Comparison of ENCODE assay signal across 25 cellular contexts in the genomic region with DNA sequence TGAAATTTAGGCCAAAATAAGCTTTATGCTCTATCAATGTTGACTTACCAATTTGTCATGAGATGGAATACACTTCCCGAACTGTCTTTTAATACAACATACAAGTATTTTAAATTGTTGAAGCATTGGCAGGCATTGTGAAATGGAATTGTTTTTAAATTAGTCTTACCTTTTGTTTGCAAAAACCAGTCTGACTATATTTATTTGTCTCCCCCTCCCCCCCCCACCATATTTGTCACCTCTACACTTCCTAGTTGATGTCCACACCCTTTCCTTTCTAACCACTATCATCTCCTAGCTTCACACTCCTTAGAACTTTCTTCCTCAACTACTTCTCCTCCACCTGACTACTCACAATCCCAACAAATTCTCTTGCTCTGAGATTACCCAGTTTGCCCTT. TPM values are rescaled to one million over a fixed set of nuclear protein-coding genes. Genes with fewer than 3 reads are reported as not detected.
DNase-seq lines count a peak whose midpoint lies in the region; ATAC-seq, FAIRE-seq and TF ChIP-seq lines count a peak whose summit lies in the region.
"Had no signal": no experiment of that assay in that cellular context is flagged by ENCODE, and none has a peak within 500 bp of the region (broad histone marks: within the 10 kb centered on the region; RNA-seq: fewer than 3 reads in every experiment).

No MANE protein-coding gene starts in this region.

- TF ChIP-seq EP300 in HepG2 (IDR thresholded peaks at IDR 0.05; ENCODE audit: low read depth in 2 of 2, low read length in 2 of 2): no peak
- no peak for TF ChIP-seq EP300 in HepG2 (CRISPR knock-in tag; IDR thresholded peaks at IDR 0.05; ENCODE audit: borderline replicate concordance)

- 100% methylated on average over 1 of the region's 1 CpG for WGBS in HepG2 (ENCODE audit: low lambda C conversion rate)
- WGBS in right lobe of liver (ENCODE audit: insufficient coverage, low coverage, low lambda C conversion rate, missing lambda C conversion rate): 75% methylated on average over 1 of the region's 1 CpG
- 100% methylated on average over 1 of the region's 1 CpG; no CpG with 5 or more reads in 1 of the 2 experiments for WGBS in endodermal cell (ENCODE audit: insufficient coverage in 1 of 2, insufficient read length in 1 of 2), 2 experiments

- H3K27ac ChIP-seq in HepG2 (ENCODE audit: extremely low read length, insufficient read depth, low read length): no peak overlapping the region
- no peak overlapping the region for H3K27ac ChIP-seq in right lobe of liver
- H3K27ac ChIP-seq in RWPE2 (ENCODE audit: poor library complexity, severe bottlenecking): peak overlapping the region; percentile 94
- H3K27ac ChIP-seq in endodermal cell (ENCODE audit: low read depth, low read length): no peak overlapping the region
- H3K27ac ChIP-seq: hepatocyte, prostate gland, thyroid gland had no signal

- H3K4me1 ChIP-seq in HepG2 (ENCODE audit: insufficient read depth, low read length) (no peaks in the 10 kb centered on the region), right lobe of liver (peaks cover 0 to 13% (median 0%) of the 10 kb centered on the region in 4 donors), RWPE2 (ENCODE audit: insufficient read depth, poor library complexity, severe bottlenecking) (peaks cover 48% of the 10 kb centered on the region), endodermal cell (ENCODE audit: control insufficient read depth, insufficient read depth, low read length) (peaks cover 3% of the 10 kb centered on the region)
- H3K4me1 ChIP-seq: prostate gland, thyroid gland had no signal

- intact Hi-C loops in HepG2 (cut with micrococcal nuclease; ENCODE audit: unreplicated experiment) (loop anchor here (10.0 kb wide), 1 partner anchor 74 kb away; the partner anchor contains the start of gene CLTB), right lobe of liver (cut with DNase I) (no loop called here)

- no peaks in the 10 kb centered on the region for H3K27me3 Mint-ChIP-seq in endodermal cell (ENCODE audit: insufficient read depth)
- H3K27me3 Mint-ChIP-seq in stimulated activated memory B cell treated with anti-CD40 and anti-IgM and Interleukin-4, amounts not matched to agents 10 μg/mL and 1 μg/mL and 100 μg/mL, for 72 hours: no peaks in the 10 kb centered on the region
- H3K27me3 Mint-ChIP-seq: IgD-negative memory B cell had no signal

- H3K4me3 Mint-ChIP-seq in endodermal cell: no peak overlapping the region
- no peak overlapping the region for H3K4me3 Mint-ChIP-seq in stimulated activated memory B cell treated with anti-CD40 and anti-IgM and Interleukin-4, amounts not matched to agents 10 μg/mL and 1 μg/mL and 100 μg/mL, for 72 hours
- H3K4me3 Mint-ChIP-seq: CD14-positive monocyte had no signal

- in situ Hi-C loops in HepG2 (cut with HindIII; ENCODE audit: extremely low pct_ligation_motif_present, low pct_unique_long_range_greater_than_20kb): loop anchor here (10.0 kb wide), 1 partner anchor 74 kb away; the partner anchor contains the start of gene CLTB

- CTCF ChIA-PET in HepG2 (lab: Yijun Ruan, JAX; ENCODE audit: low intra/inter-chr PET ratio, low total read pairs): no interaction called here

- H3K9me3 Mint-ChIP-seq in endodermal cell: no peaks in the 10 kb centered on the region
- H3K9me3 Mint-ChIP-seq in stimulated activated memory B cell treated with anti-CD40 and anti-IgM and Interleukin-4, amounts not matched to agents 10 μg/mL and 1 μg/mL and 100 μg/mL, for 72 hours: no peaks in the 10 kb centered on the region
- H3K9me3 Mint-ChIP-seq: CD14-positive monocyte, IgD-negative memory B cell had no signal

- FAIRE-seq in HepG2 (lab: Jason Lieb, UNC): no peak
- FAIRE-seq: frontal cortex, GM18507 had no signal

- peaks cover 2% of the 10 kb centered on the region for H3K79me2 ChIP-seq in HepG2 (ENCODE audit: insufficient read depth, low read length)

- TF ChIP-seq POLR2A in HepG2 (IDR thresholded peaks at IDR 0.05; ENCODE audit: insufficient read depth in 1 of 2, low read depth in 2 of 2, low read length in 2 of 2): no peak
- no peak for TF ChIP-seq POLR2A in right lobe of liver (IDR thresholded peaks at IDR 0.05)

- H3K36me3 ChIP-seq in HepG2 (replicated peaks in 1 of 2; ENCODE audit: control insufficient read depth in 1 of 2, insufficient read depth in 2 of 2, low read length in 2 of 2) (peaks cover 28 to 74% of the 10 kb centered on the region in 2 experiments), right lobe of liver (peaks cover 0 to 48% (median 24%) of the 10 kb centered on the region in 4 donors), RWPE2 (ENCODE audit: low read depth) (peaks cover 86% of the 10 kb centered on the region), endodermal cell (ENCODE audit: control insufficient read depth, insufficient read depth, low read length) (peaks cover 85% of the 10 kb centered on the region)
- H3K36me3 ChIP-seq: prostate gland had no signal

- no peak overlapping the region for H3K4me2 ChIP-seq in HepG2 (ENCODE audit: low read depth, low read length)
- H3K4me2 ChIP-seq: hepatocyte had no signal

- DNase-seq in HepG2 (ENCODE audit: low spot score): no peak
- DNase-seq in right lobe of liver: no peak
- DNase-seq in RWPE2 (ENCODE audit: low spot score): no peak
- DNase-seq in endodermal cell: no peak
- DNase-seq in GM19240 (ENCODE audit: insufficient read length, low spot score): no peak
- DNase-seq in stimulated activated CD4-positive, alpha-beta T cell treated with anti-CD3 and anti-CD28 coated beads, Interleukin-15, amount 100 ng/mL, for 24 hours: no peak
- no peak for DNase-seq in NCI-H446 treated with DMSO at 0.1 percent for 48 hours (lab: John Stamatoyannopoulos, UW)
- DNase-seq: activated CD4-positive, CD25-positive, alpha-beta regulatory T cell treated with anti-CD3 and anti-CD28 coated beads, Interleukin-2, amount 50 U/mL, for 72 hours; activated CD8-positive, alpha-beta memory T cell treated with anti-CD3 and anti-CD28 coated beads, Interleukin-2, amount 50 U/mL, for 4 hours; cerebellar nuclear complex; GDM1; H7; left ventricle myocardium superior; mucosa of descending colon; NCI-H1417 treated with DMSO at 0.1 percent for 48 hours; NCI-H524; stimulated activated naive CD4-positive, alpha-beta T cell treated with Interleukin-2 at 50 U/mL for 16 hours; thyroid gland had no signal

- H3K9ac ChIP-seq in HepG2 (ENCODE audit: insufficient read depth, low read depth, low read length) (no peak overlapping the region), endodermal cell (ENCODE audit: extremely low read depth, low read length, poor library complexity, severe bottlenecking) (no peak overlapping the region)

- H3K27me3 ChIP-seq in HepG2 (ENCODE audit: control insufficient read depth in 1 of 2, insufficient read depth in 2 of 2, low read length in 2 of 2): no peaks in the 10 kb centered on the region
- no peaks in the 10 kb centered on the region for H3K27me3 ChIP-seq in right lobe of liver
- H3K27me3 ChIP-seq in RWPE2 (ENCODE audit: insufficient read depth, poor library complexity, severe bottlenecking): no peaks in the 10 kb centered on the region
- no peaks in the 10 kb centered on the region for H3K27me3 ChIP-seq in endodermal cell (ENCODE audit: control insufficient read depth, insufficient read depth, low read length, poor library complexity, severe bottlenecking)
- H3K27me3 ChIP-seq: hepatocyte, thyroid gland had no signal

- BruUV-seq in HepG2 (replicated peaks; lab: Mats Ljungman, UMichigan): no TSS peak

- ATAC-seq in HepG2: no peak
- ATAC-seq in right lobe of liver: no peak
- ATAC-seq in RWPE2 (ENCODE audit: low read depth): no peak
- ATAC-seq in stimulated activated memory B cell treated with anti-CD40 and anti-IgM and Interleukin-4, amounts not matched to agents 10 μg/mL and 1 μg/mL and 100 μg/mL, for 72 hours: no peak
- ATAC-seq: left ventricle myocardium superior, mucosa of descending colon had no signal

- TF ChIP-seq RAD21 in HepG2 (CRISPR knock-in tag; IDR thresholded peaks at IDR 0.05): no peak

- TF ChIP-seq CTCF in HepG2 (CRISPR knock-in tag; IDR thresholded peaks at IDR 0.05): no peak
- no peak for TF ChIP-seq CTCF in right lobe of liver (IDR thresholded peaks at IDR 0.05)
- TF ChIP-seq CTCF in RWPE2 (IDR thresholded peaks at IDR 0.05; ENCODE audit: poor library complexity, severe bottlenecking): no peak
- no peak for TF ChIP-seq CTCF in endodermal cell (conservative IDR thresholded peaks at IDR 0.05)

- H3K9me3 ChIP-seq in HepG2 (ENCODE audit: low read length) (no peaks in the 10 kb centered on the region), right lobe of liver (no peaks in the 10 kb centered on the region), RWPE2 (ENCODE audit: severe bottlenecking) (no peaks in the 10 kb centered on the region), endodermal cell (ENCODE audit: control insufficient read depth, low read length) (no peaks in the 10 kb centered on the region)
- H3K9me3 ChIP-seq: mucosa of descending colon, prostate gland, thyroid gland had no signal

- no peak overlapping the region for H3K4me3 ChIP-seq in HepG2 (replicated peaks in 1 of 3; ENCODE audit: insufficient read depth in 1 of 3, low read depth in 2 of 3, low read length in 3 of 3)
- no peak overlapping the region for H3K4me3 ChIP-seq in right lobe of liver
- H3K4me3 ChIP-seq in RWPE2 (ENCODE audit: severe bottlenecking): no peak overlapping the region
- no peak overlapping the region for H3K4me3 ChIP-seq in endodermal cell (ENCODE audit: low read length)
- H3K4me3 ChIP-seq: hepatocyte, mucosa of descending colon, prostate gland, thyroid gland had no signal

- H3K27ac Mint-ChIP-seq in endodermal cell: peak overlapping the region; percentile 64
- peak overlapping the region; percentile 5 for H3K27ac Mint-ChIP-seq in stimulated activated memory B cell treated with anti-CD40 and anti-IgM and Interleukin-4, amounts not matched to agents 10 μg/mL and 1 μg/mL and 100 μg/mL, for 72 hours

- H4K20me1 ChIP-seq in HepG2 (ENCODE audit: insufficient read depth, low read length): no peaks in the 10 kb centered on the region

- no peak overlapping the region for H2AFZ ChIP-seq in HepG2 (ENCODE audit: low read length)
- H2AFZ ChIP-seq: hepatocyte had no signal

- H3K4me1 Mint-ChIP-seq in endodermal cell: no peaks in the 10 kb centered on the region
- H3K4me1 Mint-ChIP-seq in stimulated activated memory B cell treated with anti-CD40 and anti-IgM and Interleukin-4, amounts not matched to agents 10 μg/mL and 1 μg/mL and 100 μg/mL, for 72 hours: peaks cover 28% of the 10 kb centered on the region

- peaks cover 70% of the 10 kb centered on the region for H3K36me3 Mint-ChIP-seq in endodermal cell (ENCODE audit: low read depth)
- peaks cover 65% of the 10 kb centered on the region for H3K36me3 Mint-ChIP-seq in stimulated activated memory B cell treated with anti-CD40 and anti-IgM and Interleukin-4, amounts not matched to agents 10 μg/mL and 1 μg/mL and 100 μg/mL, for 72 hours

- POLR2A ChIA-PET in HepG2 (lab: Yijun Ruan, JAX): no interaction called here

RNA-seq across cellular contexts. Expression of gene FAF2, which starts 40.9 kb away (rescaled TPM):
- total RNA-seq in HepG2 (2016; rRNA removed; fragmentation: Illumina TruSeq; extraction: Trizol): 21.5 and 34.3 TPM in 2 replicates
- 5.1 and 5.2 TPM in 2 replicates for total RNA-seq in HepG2 (2016; cell fraction: cytosol; rRNA removed; fragmentation: Illumina TruSeq; extraction: Trizol; ENCODE audit: low read depth)
- 19.8 and 32.7 TPM in 2 replicates for total RNA-seq in HepG2 (2016; cell fraction: insoluble cytoplasmic fraction; rRNA removed; fragmentation: Illumina TruSeq; extraction: Trizol)
- 11.2 and 15.4 TPM in 2 replicates for total RNA-seq in HepG2 (2016; cell fraction: membrane; rRNA removed; fragmentation: Illumina TruSeq; extraction: Trizol)
- total RNA-seq in HepG2 (2016; cell fraction: nucleus; rRNA removed; fragmentation: Illumina TruSeq; extraction: Trizol): 39.6 and 43.8 TPM in 2 replicates
- polyA plus RNA-seq in HepG2 (2011; rRNA removed): 24.6 and 27.8 TPM in 2 replicates
- 16.5 and 25.1 TPM in 2 replicates for polyA plus RNA-seq in HepG2 (2011; cell fraction: cytosol; rRNA removed)
- 19.3 and 19.4 TPM in 2 replicates for polyA plus RNA-seq in HepG2 (2011; cell fraction: nucleus; rRNA removed)
- polyA plus RNA-seq in HepG2 (2012): 21.3 and 21.7 TPM in 2 replicates
- 1.8 and 2.0 TPM in 2 replicates for polyA plus RNA-seq in HepG2 (2016; cell fraction: cytosol; fragmentation: Illumina TruSeq; extraction: Trizol; ENCODE audit: low read depth)
- 15.5 and 15.8 TPM in 2 replicates for polyA plus RNA-seq in HepG2 (2016; cell fraction: insoluble cytoplasmic fraction; fragmentation: Illumina TruSeq; extraction: Trizol; ENCODE audit: low read depth)
- 5.3 and 5.5 TPM in 2 replicates for polyA plus RNA-seq in HepG2 (2016; cell fraction: membrane; fragmentation: Illumina TruSeq; extraction: Trizol; ENCODE audit: low read depth)
- 54.2 and 59.0 TPM in 2 replicates for polyA plus RNA-seq in HepG2 (2016; cell fraction: nucleus; fragmentation: Illumina TruSeq; extraction: Trizol; ENCODE audit: insufficient read depth, low read depth)
- 38.0 and 49.2 TPM in 2 replicates for polyA minus RNA-seq in HepG2 (2011; rRNA and poly(A)+ RNA removed; ENCODE audit: low replicate concordance)
- 20.9 and 25.3 TPM in 2 replicates for polyA minus RNA-seq in HepG2 (2011; cell fraction: cytosol; rRNA and poly(A)+ RNA removed)
- 29.5 and 36.7 TPM in 2 replicates for polyA minus RNA-seq in HepG2 (2011; cell fraction: nucleus; rRNA and poly(A)+ RNA removed)
- total RNA-seq in right lobe of liver: 10 to 100 TPM; 17.5 to 23.3 (median 19.8) TPM
- total RNA-seq in endodermal cell: 10 to 100 TPM; 42.9 to 53.0 TPM
- polyA plus RNA-seq in endodermal cell (2013, experiment 1 of 2): 37.6 TPM
- polyA plus RNA-seq in endodermal cell (2013, experiment 2 of 2): 35.7 TPM

RNA-seq across cellular contexts. Expression of gene RNF44, which starts 48.1 kb away (rescaled TPM):
- 5.1 and 9.2 TPM in 2 replicates for total RNA-seq in HepG2 (2016; rRNA removed; fragmentation: Illumina TruSeq; extraction: Trizol)
- total RNA-seq in HepG2 (2016; cell fraction: cytosol; rRNA removed; fragmentation: Illumina TruSeq; extraction: Trizol; ENCODE audit: low read depth): 7.2 and 9.4 TPM in 2 replicates
- total RNA-seq in HepG2 (2016; cell fraction: insoluble cytoplasmic fraction; rRNA removed; fragmentation: Illumina TruSeq; extraction: Trizol): 4.4 and 8.7 TPM in 2 replicates
- total RNA-seq in HepG2 (2016; cell fraction: membrane; rRNA removed; fragmentation: Illumina TruSeq; extraction: Trizol): 7.2 and 9.8 TPM in 2 replicates
- 9.4 and 17.1 TPM in 2 replicates for total RNA-seq in HepG2 (2016; cell fraction: nucleus; rRNA removed; fragmentation: Illumina TruSeq; extraction: Trizol)
- polyA plus RNA-seq in HepG2 (2011; rRNA removed): 16.8 and 19.1 TPM in 2 replicates
- polyA plus RNA-seq in HepG2 (2011; cell fraction: cytosol; rRNA removed): 6.8 and 9.5 TPM in 2 replicates
- 134 and 149 TPM in 2 replicates for polyA plus RNA-seq in HepG2 (2011; cell fraction: nucleus; rRNA removed)
- 37.8 and 52.8 TPM in 2 replicates for polyA plus RNA-seq in HepG2 (2012)
- 2.3 and 2.5 TPM in 2 replicates for polyA plus RNA-seq in HepG2 (2016; cell fraction: cytosol; fragmentation: Illumina TruSeq; extraction: Trizol; ENCODE audit: low read depth)
- polyA plus RNA-seq in HepG2 (2016; cell fraction: insoluble cytoplasmic fraction; fragmentation: Illumina TruSeq; extraction: Trizol; ENCODE audit: low read depth): 15.8 and 20.6 TPM in 2 replicates
- polyA plus RNA-seq in HepG2 (2016; cell fraction: membrane; fragmentation: Illumina TruSeq; extraction: Trizol; ENCODE audit: low read depth): 9.4 and 9.7 TPM in 2 replicates
- polyA plus RNA-seq in HepG2 (2016; cell fraction: nucleus; fragmentation: Illumina TruSeq; extraction: Trizol; ENCODE audit: insufficient read depth, low read depth): 52.0 and 60.3 TPM in 2 replicates
- polyA minus RNA-seq in HepG2 (2011; rRNA and poly(A)+ RNA removed; ENCODE audit: low replicate concordance): 18.3 and 21.3 TPM in 2 replicates
- polyA minus RNA-seq in HepG2 (2011; cell fraction: cytosol; rRNA and poly(A)+ RNA removed): 16.1 and 19.0 TPM in 2 replicates
- polyA minus RNA-seq in HepG2 (2011; cell fraction: nucleus; rRNA and poly(A)+ RNA removed): 28.3 and 33.1 TPM in 2 replicates
- 10 to 100 TPM in 4 of 6 experiments, 1 to 10 TPM in 2; 5.1 to 16.3 (median 12.7) TPM for total RNA-seq in right lobe of liver
- total RNA-seq in endodermal cell: 100 to 1,000 TPM; 150 to 173 TPM
- polyA plus RNA-seq in endodermal cell (2013, experiment 1 of 2): 123 TPM
- 111 TPM for polyA plus RNA-seq in endodermal cell (2013, experiment 2 of 2)

Comparison
In these comparisons a context has a peak if more than half of its experiments do, and no peak if none do; other contexts are left out.
1. RNA of gene RNF44, which starts 48.1 kb away (total RNA-seq): 150 to 173 TPM in endodermal cell; 5.1 to 16.3 TPM in right lobe of liver and 4.4 to 17.1 TPM in HepG2; every median in the first group is over 4 times any median in the second.